Comparison of ENCODE assay signal across 8 cellular contexts in genomic region chr15:78859971-78860733, GRCh38. TPM values are rescaled to one million over a fixed set of nuclear protein-coding genes. Genes with fewer than 3 reads are reported as not detected.
DNase-seq lines count a peak whose midpoint lies in the region; ATAC-seq lines count a peak whose summit lies in the region.

No MANE protein-coding gene starts in this region.

- H3K4me1 Mint-ChIP-seq in CD8-positive, alpha-beta memory T cell: peaks cover 6 to 9% (median 9%) of the 10 kb centered on the region in 3 donors

- POLR2A ChIA-PET in CD8-positive, alpha-beta memory T cell (lab: Charles Lee): interaction anchor here (1.6 kb wide), 1 partner anchor 13 kb away, joined by 14 read pairs; the partner anchor contains the start of gene MORF4L1

- H3K27me3 ChIP-seq in CD8-positive, alpha-beta memory T cell (ENCODE audit: insufficient read depth, low read length, poor library complexity, severe bottlenecking): no peaks in the 10 kb centered on the region
- H3K27me3 ChIP-seq in SJSA1 (replicated peaks): no peaks in the 10 kb centered on the region

- H3K9me3 Mint-ChIP-seq in CD8-positive, alpha-beta memory T cell: no peaks in the 10 kb centered on the region

- CTCF ChIA-PET in CD8-positive, alpha-beta memory T cell (lab: Charles Lee): interaction anchor here (0.7 to 2.1 kb wide), 5 partner anchors 9 to 955 kb away, joined by 3 to 13 read pairs (median 5); partner anchors contain the start of gene MORF4L1

- no peaks in the 10 kb centered on the region for H3K36me3 ChIP-seq in CD8-positive, alpha-beta memory T cell (ENCODE audit: insufficient read depth, low read length)
- no peaks in the 10 kb centered on the region for H3K36me3 ChIP-seq in SJSA1

- H3K9me3 ChIP-seq in CD8-positive, alpha-beta memory T cell (ENCODE audit: low read length): no peaks in the 10 kb centered on the region
- no peaks in the 10 kb centered on the region for H3K9me3 ChIP-seq in SJSA1 (replicated peaks)

- H3K4me3 ChIP-seq in CD8-positive, alpha-beta memory T cell (ENCODE audit: low read length): peak overlapping the region; percentile 35
- H3K4me3 ChIP-seq in SJSA1: peak overlapping the region; percentile 48

- peak; percentile 61 for ATAC-seq in GM21515 (IDR thresholded peaks at IDR 0.05; ENCODE audit: unreplicated experiment)

- H3K27me3 Mint-ChIP-seq in CD8-positive, alpha-beta memory T cell: peaks cover 0 to 2% of the 10 kb centered on the region in 2 donors

- H3K36me3 Mint-ChIP-seq in CD8-positive, alpha-beta memory T cell: no peaks in the 10 kb centered on the region

- H3K27ac Mint-ChIP-seq in CD8-positive, alpha-beta memory T cell: peak overlapping the region; percentile 55 to 90 (median 73)

- peak; percentile 42 to 82 (median 65) for DNase-seq in CD8-positive, alpha-beta memory T cell
- DNase-seq in KG1 (lab: John Stamatoyannopoulos, UW) (peak; percentile 80), SJSA1 (ENCODE audit: low read depth in 1 of 2, low spot score in 2 of 2) (peak; percentile 83 to 88), globus pallidus (ENCODE audit: low spot score) (peak; percentile 63), occipital lobe (lab: John Stamatoyannopoulos, UW) (peak; percentile 38)
- peak; percentile 75 for DNase-seq in activated naive CD4-positive, alpha-beta T cell treated with anti-CD3 and anti-CD28 coated beads, Interleukin-2, amount 50 U/mL, for 16 hours

- H3K4me1 ChIP-seq in CD8-positive, alpha-beta memory T cell (ENCODE audit: insufficient read depth, low read length): peaks cover 5% of the 10 kb centered on the region
- H3K4me1 ChIP-seq in SJSA1 (replicated peaks): no peaks in the 10 kb centered on the region

- H3K27ac ChIP-seq in CD8-positive, alpha-beta memory T cell (ENCODE audit: low read depth, low read length): peak overlapping the region; percentile 11
- H3K27ac ChIP-seq in SJSA1 (peak overlapping the region; percentile 51), temporal lobe (ENCODE audit: low read depth, low read length) (peak overlapping the region; percentile 57)

- H3K4me3 Mint-ChIP-seq in CD8-positive, alpha-beta memory T cell: peak overlapping the region; percentile 81 to 89 (median 83)

RNA-seq across cellular contexts. Expression of gene MORF4L1, which starts 12.5 kb away (rescaled TPM):
- 100 to 1,000 TPM; 243 to 269 TPM for total RNA-seq in CD8-positive, alpha-beta memory T cell
- polyA plus RNA-seq in CD8-positive, alpha-beta memory T cell: 272 TPM
- total RNA-seq in SJSA1 (2014; rRNA removed; shearing (Covaris generic)): 428 and 483 TPM in 2 replicates
- total RNA-seq in occipital lobe (697 TPM), temporal lobe (738 TPM)

RNA-seq across cellular contexts. Expression of gene ADAMTS7, which starts 48.9 kb away (rescaled TPM):
- total RNA-seq in CD8-positive, alpha-beta memory T cell: under 1 TPM; 0.07 to 0.13 TPM
- not detected for polyA plus RNA-seq in CD8-positive, alpha-beta memory T cell
- total RNA-seq in SJSA1 (2014; rRNA removed; shearing (Covaris generic)): 1.6 and 2.8 TPM in 2 replicates
- total RNA-seq in occipital lobe: 5.9 TPM
- total RNA-seq in temporal lobe: 10.6 TPM

Comparison
In these comparisons a context has a peak if more than half of its experiments do, and no peak if none do; other contexts are left out.
1. Peak in every context shown above with its lines: DNase-seq, ATAC-seq, H3K4me3 ChIP-seq and H3K27ac ChIP-seq.